In the genomic region with DNA sequence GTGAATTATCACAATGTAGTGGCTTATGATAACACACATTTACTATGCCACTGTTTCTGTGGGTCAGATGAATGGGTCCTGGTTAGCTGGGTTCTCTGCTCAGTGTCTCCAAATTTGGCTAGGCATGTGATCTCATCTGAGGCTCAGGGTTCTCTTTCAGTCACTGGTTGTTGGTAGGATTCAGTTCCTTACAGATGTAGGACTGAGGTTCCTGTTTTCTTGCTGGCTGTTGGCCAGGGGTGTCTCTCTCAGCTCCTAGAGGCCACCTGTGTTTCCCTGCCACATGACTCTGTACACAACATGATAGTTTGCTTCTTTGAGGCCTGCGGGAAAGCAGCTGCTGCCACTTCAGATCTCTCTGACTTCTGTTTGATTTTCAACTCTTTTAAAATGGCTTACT, we compare ENCODE assay signal across 9 cellular contexts. TPM values are rescaled to one million over a fixed set of nuclear protein-coding genes. Genes with fewer than 3 reads are reported as not detected.
DNase-seq lines count a peak whose midpoint lies in the region; ATAC-seq and FAIRE-seq lines count a peak whose summit lies in the region.
"Had no signal": no experiment of that assay in that cellular context is flagged by ENCODE, and none has a peak within 500 bp of the region (broad histone marks: within the 10 kb centered on the region; RNA-seq: fewer than 3 reads in every experiment).

No MANE protein-coding gene starts in this region.

- no peak overlapping the region for H3K4me3 Mint-ChIP-seq in activated naive CD4-positive, alpha-beta T cell treated with anti-CD3 and anti-CD28 coated beads, Interleukin-2, amount 10 ng/mL, durations not matched to agents 7 days and 5 days
- H3K4me3 Mint-ChIP-seq in dendritic cell treated with granulocyte-macrophage colony-stimulating factor and Interleukin-4, amounts not matched to agents 40 ng/mL and 50 ng/mL, for 4 days, result no peak overlapping the region
- H3K4me3 Mint-ChIP-seq: neural crest cell had no signal

- peak; percentile 92 for ATAC-seq in HG02885 (IDR thresholded peaks at IDR 0.05; ENCODE audit: poor library complexity, unreplicated experiment)

- no peaks in the 10 kb centered on the region for H3K9me3 Mint-ChIP-seq in activated naive CD4-positive, alpha-beta T cell treated with anti-CD3 and anti-CD28 coated beads, Interleukin-2, amount 10 ng/mL, durations not matched to agents 7 days and 5 days
- H3K9me3 Mint-ChIP-seq in dendritic cell treated with granulocyte-macrophage colony-stimulating factor and Interleukin-4, amounts not matched to agents 40 ng/mL and 50 ng/mL, for 4 days, result no peaks in the 10 kb centered on the region
- H3K9me3 Mint-ChIP-seq: neural crest cell had no signal

- CTCF ChIA-PET in activated naive CD4-positive, alpha-beta T cell treated with anti-CD3 and anti-CD28 coated beads, Interleukin-2, amount 10 ng/mL, durations not matched to agents 7 days and 5 days (lab: Charles Lee), result interaction anchor here (1.2 to 2.7 kb wide), 5 partner anchors 10 to 175 kb away, joined by 3 to 13 read pairs (median 4); a partner anchor contains a TSS

- DNase-seq in activated naive CD4-positive, alpha-beta T cell treated with anti-CD3 and anti-CD28 coated beads, Interleukin-2, amount 10 ng/mL, durations not matched to agents 7 days and 5 days, result peak; percentile 33
- DNase-seq in activated naive CD4-positive, alpha-beta T cell treated with Interleukin-2 at 50 U/mL for 16 hours, result no peak
- DNase-seq in NCI-H510A (lab: John Stamatoyannopoulos, UW), result peak; percentile 23
- peak; percentile 7 for DNase-seq in renal cortical epithelial cell (ENCODE audit: low read depth)
- no peak for DNase-seq in frontal cortex (ENCODE audit: low spot score in 2 of 2)
- DNase-seq in activated CD4-positive, alpha-beta T cell treated with anti-CD3 and anti-CD28 coated beads, Interleukin-2, amount 50 U/mL, for 4 hours, result no peak

- H3K27ac Mint-ChIP-seq in activated naive CD4-positive, alpha-beta T cell treated with anti-CD3 and anti-CD28 coated beads, Interleukin-2, amount 10 ng/mL, durations not matched to agents 7 days and 5 days, result peak overlapping the region; percentile 73
- peak overlapping the region; percentile 86 for H3K27ac Mint-ChIP-seq in dendritic cell treated with granulocyte-macrophage colony-stimulating factor and Interleukin-4, amounts not matched to agents 40 ng/mL and 50 ng/mL, for 4 days

- peaks cover 71% of the 10 kb centered on the region for H3K4me1 Mint-ChIP-seq in activated naive CD4-positive, alpha-beta T cell treated with anti-CD3 and anti-CD28 coated beads, Interleukin-2, amount 10 ng/mL, durations not matched to agents 7 days and 5 days
- peaks cover 55% of the 10 kb centered on the region for H3K4me1 Mint-ChIP-seq in dendritic cell treated with granulocyte-macrophage colony-stimulating factor and Interleukin-4, amounts not matched to agents 40 ng/mL and 50 ng/mL, for 4 days (ENCODE audit: low read depth)

- intact Hi-C loops in dendritic cell treated with granulocyte-macrophage colony-stimulating factor and Interleukin-4, amounts not matched to agents 40 ng/mL and 50 ng/mL, for 4 days (cut with micrococcal nuclease), result loop anchor here (10.0 kb wide), 1 partner anchor 177 kb away; a partner anchor contains a TSS

- H3K27me3 Mint-ChIP-seq in activated naive CD4-positive, alpha-beta T cell treated with anti-CD3 and anti-CD28 coated beads, Interleukin-2, amount 10 ng/mL, durations not matched to agents 7 days and 5 days, result no peaks in the 10 kb centered on the region
- H3K27me3 Mint-ChIP-seq in dendritic cell treated with granulocyte-macrophage colony-stimulating factor and Interleukin-4, amounts not matched to agents 40 ng/mL and 50 ng/mL, for 4 days, result no peaks in the 10 kb centered on the region

- H3K36me3 Mint-ChIP-seq in activated naive CD4-positive, alpha-beta T cell treated with anti-CD3 and anti-CD28 coated beads, Interleukin-2, amount 10 ng/mL, durations not matched to agents 7 days and 5 days, result peaks cover 64% of the 10 kb centered on the region
- peaks cover 87% of the 10 kb centered on the region for H3K36me3 Mint-ChIP-seq in dendritic cell treated with granulocyte-macrophage colony-stimulating factor and Interleukin-4, amounts not matched to agents 40 ng/mL and 50 ng/mL, for 4 days (ENCODE audit: low read depth)

- FAIRE-seq in frontal cortex (lab: Jason Lieb, UNC), result no peak

RNA-seq across cellular contexts. Expression of a gene that starts 7.1 kb away (rescaled TPM):
- total RNA-seq in renal cortical epithelial cell (16.3 and 34.8 TPM in 2 replicates), frontal cortex (20.0 TPM)

RNA-seq across cellular contexts. Expression of a gene that starts 32.6 kb away (rescaled TPM):
- total RNA-seq in renal cortical epithelial cell (161 and 196 TPM in 2 replicates), frontal cortex (119 TPM)

RNA-seq across cellular contexts. Expression of a gene that starts 32.9 kb away (rescaled TPM):
- 14.4 and 50.9 TPM in 2 replicates for total RNA-seq in renal cortical epithelial cell
- 26.1 TPM for total RNA-seq in frontal cortex

RNA-seq across cellular contexts. Expression of a gene that starts 57.5 kb away (rescaled TPM):
- total RNA-seq in renal cortical epithelial cell (not detected in 2 replicates), frontal cortex (not detected)
- total RNA-seq: neural crest cell had no signal

Comparison
In these comparisons a context has a peak if more than half of its experiments do, and no peak if none do; other contexts are left out.
1. DNase-seq: peak in activated naive CD4-positive, alpha-beta T cell treated with anti-CD3 and anti-CD28 coated beads, Interleukin-2, amount 10 ng/mL, durations not matched to agents 7 days and 5 days (single experiment), NCI-H510A (single experiment) and renal cortical epithelial cell (single experiment); none in activated naive CD4-positive, alpha-beta T cell treated with Interleukin-2 at 50 U/mL for 16 hours (single experiment), frontal cortex (0 of 2) and activated CD4-positive, alpha-beta T cell treated with anti-CD3 and anti-CD28 coated beads, Interleukin-2, amount 50 U/mL, for 4 hours (0 of 2).